22 cellular contexts compared by ENCODE assay signal in genomic region chr1:7441442-7441841, GRCh38.
DNase-seq lines count a peak whose midpoint lies in the region; ATAC-seq, FAIRE-seq and TF ChIP-seq lines count a peak whose summit lies in the region.
"Had no signal": no experiment of that assay in that cellular context is flagged by ENCODE, and none has a peak within 500 bp of the region (broad histone marks: within the 10 kb centered on the region; RNA-seq: fewer than 3 reads in every experiment).

No MANE protein-coding gene starts in this region.

- H3K27ac Mint-ChIP-seq in H9 (peak overlapping the region in 1 of 3 experiments; percentile 56; a peak in 1 of 7 replicates), neural progenitor cell (peak overlapping the region; percentile 3)
- H3K27ac Mint-ChIP-seq: CD14-positive monocyte; CD4-positive, alpha-beta memory T cell; IgD-negative memory B cell had no signal

- intact Hi-C loops in K562 (cut with micrococcal nuclease) (no loop called here), testis (cut with DNase I; ENCODE audit: low total_unique reads) (no loop called here), tibial artery (cut with DNase I; ENCODE audit: low total_unique reads) (no loop called here)

- no CpG with 5 or more reads among the region's 14 CpGs for WGBS in H9 (ENCODE audit: extremely low coverage, insufficient read length, low lambda C conversion rate)
- WGBS in K562 (ENCODE audit: insufficient coverage, low coverage, missing lambda C conversion rate) = under 1% methylated on average over 14 of the region's 14 CpGs
- WGBS in testis, 2 donors = 56 to 67% methylated on average over 14 of the region's 14 CpGs

- H3T11ph ChIP-seq in H9 (ENCODE audit: low read length) = no peak overlapping the region

- no peak overlapping the region for H4K8ac ChIP-seq in H9 (replicated peaks; ENCODE audit: insufficient read length, low read depth, low read length)

- CTCF ChIA-PET in K562 (lab: Yijun Ruan, JAX; ENCODE audit: low intra/inter-chr PET ratio) = interaction anchor here (0.5 kb wide), 1 partner anchor 1185 kb away, joined by 3 read pairs; no protein-coding TSS in a partner anchor
- CTCF ChIA-PET in HEK293T (lab: Yijun Ruan, JAX) = no interaction called here

- TF ChIP-seq CTCF in H9 (conservative IDR thresholded peaks at IDR 0.05) (no peak), K562 (IDR thresholded peaks at IDR 0.05 in 2 of 3, conservative IDR thresholded peaks at IDR 0.05 in 1 of 3; ENCODE audit: insufficient read depth in 2 of 3, low read depth in 1 of 3, low read length in 3 of 3) (no peak), neural progenitor cell (IDR thresholded peaks at IDR 0.05) (no peak), testis (IDR thresholded peaks at IDR 0.05) (no peak), tibial artery (IDR thresholded peaks at IDR 0.05) (no peak)

- no peak overlapping the region for H3K56ac ChIP-seq in H9 (ENCODE audit: insufficient read length, low read depth, low read length)

- no peaks in the 10 kb centered on the region for H3K9me3 Mint-ChIP-seq in H9
- no peaks in the 10 kb centered on the region for H3K9me3 Mint-ChIP-seq in neural progenitor cell
- H3K9me3 Mint-ChIP-seq: CD4-positive, alpha-beta memory T cell; IgD-negative memory B cell had no signal

- TF ChIP-seq EP300 in K562 (IDR thresholded peaks at IDR 0.05; ENCODE audit: low read length) = no peak

- H4K20me1 ChIP-seq in H9 (ENCODE audit: control insufficient read depth, insufficient read depth, insufficient read length) = no peaks in the 10 kb centered on the region
- peaks cover 17% of the 10 kb centered on the region for H4K20me1 ChIP-seq in K562 (replicated peaks; ENCODE audit: control insufficient read depth, insufficient read depth, low read length)
- H4K20me1 ChIP-seq in neural progenitor cell (ENCODE audit: low read depth) = no peaks in the 10 kb centered on the region

- H2BK12ac ChIP-seq in H9 (ENCODE audit: insufficient read length, low read depth, low read length) = no peak overlapping the region

- H3F3A ChIP-seq in neural progenitor cell (ENCODE audit: low read depth) = no peaks in the 10 kb centered on the region

- no peak overlapping the region for H3K4ac ChIP-seq in H9 (ENCODE audit: low read depth, low read length)

- H3K36me3 ChIP-seq in K562 (ENCODE audit: control insufficient read depth, insufficient read depth, low read length) (no peaks in the 10 kb centered on the region), neural progenitor cell (no peaks in the 10 kb centered on the region), testis (ENCODE audit: low read depth, missing control alignments) (no peaks in the 10 kb centered on the region), H7 (replicated peaks; ENCODE audit: control insufficient read depth, insufficient read depth, low read length) (no peaks in the 10 kb centered on the region), tibial artery (no peaks in the 10 kb centered on the region)
- H3K36me3 ChIP-seq: BE2C had no signal

- no peak for DNase-seq in H9
- DNase-seq in K562 (ENCODE audit: extremely low read depth in 1 of 4, low spot score in 3 of 4) = no peak
- DNase-seq in neural progenitor cell (ENCODE audit: low spot score) = no peak
- DNase-seq in testis = peak; percentile 19
- no peak for DNase-seq in H7
- DNase-seq in globus pallidus (ENCODE audit: low spot score) = no peak
- DNase-seq in tibial artery = no peak
- DNase-seq in HEK293T (ENCODE audit: extremely low spot score) = no peak
- DNase-seq: ACHN; BE2C; CD4-positive, alpha-beta memory T cell; DMS153; DMS79; GDM1; GM23248 had no signal

- H2BK120ac ChIP-seq in H9 (ENCODE audit: low read depth, low read length, poor library complexity, severe bottlenecking) = no peak overlapping the region

- H3K23ac ChIP-seq in H9 (ENCODE audit: insufficient read length, low read depth, low read length) = no peak overlapping the region

- no TSS peak for BruUV-seq in K562 (replicated peaks; lab: Mats Ljungman, UMichigan)

- no peaks in the 10 kb centered on the region for H3K9me3 ChIP-seq in H9 (ENCODE audit: control insufficient read depth, low read depth, low read length)
- H3K9me3 ChIP-seq in K562 (replicated peaks; ENCODE audit: control insufficient read depth, insufficient read depth, low read depth, low read length) = no peaks in the 10 kb centered on the region
- H3K9me3 ChIP-seq in neural progenitor cell (ENCODE audit: low read depth) = no peaks in the 10 kb centered on the region
- H3K9me3 ChIP-seq in testis = no peaks in the 10 kb centered on the region
- H3K9me3 ChIP-seq in tibial artery = no peaks in the 10 kb centered on the region
- H3K9me3 ChIP-seq: BE2C had no signal

- no peak overlapping the region for H2BK20ac ChIP-seq in H9 (ENCODE audit: low read depth, low read length, poor library complexity, severe bottlenecking)

- H3K4me2 ChIP-seq in H9 (ENCODE audit: insufficient read depth, insufficient read length, low read length) = no peak overlapping the region
- no peak overlapping the region for H3K4me2 ChIP-seq in K562 (ENCODE audit: insufficient read depth, low read length)
- no peak overlapping the region for H3K4me2 ChIP-seq in neural progenitor cell

- FAIRE-seq in K562 (lab: Jason Lieb, UNC) = no peak
- FAIRE-seq: A204.1, GM12892, GM18507, HepG2 had no signal

- no peak overlapping the region for H3K4me3 Mint-ChIP-seq in H9
- H3K4me3 Mint-ChIP-seq in neural progenitor cell = no peak overlapping the region
- H3K4me3 Mint-ChIP-seq: CD14-positive monocyte; CD4-positive, alpha-beta memory T cell had no signal

- H3K9me1 ChIP-seq in K562 (ENCODE audit: control insufficient read depth, insufficient read depth, low read length) = peaks cover 4% of the 10 kb centered on the region

- H3K18ac ChIP-seq in H9 (ENCODE audit: insufficient read length, low read depth, low read length) = no peak overlapping the region

- no peaks in the 10 kb centered on the region for H3K36me3 Mint-ChIP-seq in H9 (ENCODE audit: insufficient read depth in 1 of 3, low read depth in 3 of 3)
- no peaks in the 10 kb centered on the region for H3K36me3 Mint-ChIP-seq in neural progenitor cell
- H3K36me3 Mint-ChIP-seq: CD14-positive monocyte; CD4-positive, alpha-beta memory T cell had no signal

- no peaks in the 10 kb centered on the region; the same call in none of the 2 replicates for H3K27me3 Mint-ChIP-seq in H9 (ENCODE audit: low read depth)
- H3K27me3 Mint-ChIP-seq in neural progenitor cell (ENCODE audit: insufficient read depth, low read depth) = peaks cover 5% of the 10 kb centered on the region
- H3K27me3 Mint-ChIP-seq: CD4-positive, alpha-beta memory T cell had no signal

- no peak overlapping the region for H4K91ac ChIP-seq in H9 (ENCODE audit: insufficient read length, low read depth, low read length)

- H3K9ac ChIP-seq in H9 (ENCODE audit: extremely low read depth, insufficient read length, low read length) (no peak overlapping the region), K562 (ENCODE audit: insufficient read depth in 1 of 2, low read depth in 2 of 2, low read length in 2 of 2) (no peak overlapping the region), neural progenitor cell (no peak overlapping the region)
- H3K9ac ChIP-seq: GM23248 had no signal

- peak overlapping the region; percentile 37; the same call in 1 of the 2 replicates for H3K14ac ChIP-seq in H9 (ENCODE audit: insufficient read depth, low read length)

- H3K4me1 ChIP-seq in H9 (ENCODE audit: insufficient read depth, low read length) (no peaks in the 10 kb centered on the region), K562 (replicated peaks in 1 of 2; ENCODE audit: control insufficient read depth in 2 of 2, insufficient read depth in 2 of 2, low read length in 2 of 2) (no peaks in the 10 kb centered on the region; a peak in 1 of 5 replicates), neural progenitor cell (no peaks in the 10 kb centered on the region), testis (peaks cover 5% of the 10 kb centered on the region), tibial artery (no peaks in the 10 kb centered on the region)
- H3K4me1 ChIP-seq: BE2C had no signal

- H3K79me2 ChIP-seq in H9 (ENCODE audit: insufficient read depth, low read length) (no peaks in the 10 kb centered on the region), K562 (ENCODE audit: control insufficient read depth, insufficient read depth, low read length) (no peaks in the 10 kb centered on the region), neural progenitor cell (ENCODE audit: low read depth) (no peaks in the 10 kb centered on the region)

- H3K4me1 Mint-ChIP-seq in H9 (peaks cover 2 to 3% of the 10 kb centered on the region in 2 experiments; a peak in 2 of 4 replicates), neural progenitor cell (peaks cover 16% of the 10 kb centered on the region)
- H3K4me1 Mint-ChIP-seq: CD4-positive, alpha-beta memory T cell had no signal

- no peak for ATAC-seq in K562
- ATAC-seq: HCT116, HepG2 had no signal

- TF ChIP-seq RAD21 in K562 (CRISPR knock-in tag; conservative IDR thresholded peaks at IDR 0.05 in 1 of 2, IDR thresholded peaks at IDR 0.05 in 1 of 2) = no peak

- H3K79me1 ChIP-seq in H9 (ENCODE audit: insufficient read depth, low read depth, low read length, poor library complexity, severe bottlenecking) = no peaks in the 10 kb centered on the region

- TF ChIP-seq POLR2A in K562 (conservative IDR thresholded peaks at IDR 0.05) = no peak
- no peak for TF ChIP-seq POLR2A in testis (IDR thresholded peaks at IDR 0.05)

- in situ Hi-C loops in K562 (cut with MboI) = no loop called here

- H2BK15ac ChIP-seq in H9 (ENCODE audit: low read depth, low read length) = no peak overlapping the region

- H3K4me3 ChIP-seq in K562 (no peak overlapping the region), neural progenitor cell (no peak overlapping the region), testis (no peak overlapping the region), H7 (ENCODE audit: insufficient read depth, low read depth, low read length) (no peak overlapping the region), tibial artery (no peak overlapping the region)
- H3K4me3 ChIP-seq: GM23248 had no signal

- no peak overlapping the region for H4K5ac ChIP-seq in H9 (ENCODE audit: insufficient read length, low read depth, low read length)

- POLR2A ChIA-PET in K562 (lab: Yijun Ruan, JAX) (interaction anchor here (0.7 kb wide), 1 partner anchor 53 kb away, joined by 3 read pairs; no protein-coding TSS in a partner anchor), HEK293T (lab: Yijun Ruan, JAX) (no interaction called here)

- H3K27ac ChIP-seq in H9 (ENCODE audit: insufficient read length, low read depth, low read length) = no peak overlapping the region
- no peak overlapping the region for H3K27ac ChIP-seq in K562 (ENCODE audit: extremely low read depth, low read depth, low read length)
- no peak overlapping the region for H3K27ac ChIP-seq in neural progenitor cell
- H3K27ac ChIP-seq in testis = no peak overlapping the region
- H3K27ac ChIP-seq in tibial artery = no peak overlapping the region
- H3K27ac ChIP-seq: GM23248 had no signal

- no peaks in the 10 kb centered on the region for H3K23me2 ChIP-seq in H9 (ENCODE audit: insufficient read length, low read depth, low read length, poor library complexity, severe bottlenecking)

- H3K27me3 ChIP-seq in H9 (ENCODE audit: insufficient read depth, low read length) (no peaks in the 10 kb centered on the region), K562 (ENCODE audit: control insufficient read depth in 2 of 2, insufficient read depth in 2 of 2, low read length in 2 of 2) (peaks cover 26 to 82% of the 10 kb centered on the region in 2 experiments; a peak in 4 of 5 replicates), neural progenitor cell (no peaks in the 10 kb centered on the region), testis (no peaks in the 10 kb centered on the region), H7 (ENCODE audit: control insufficient read depth, insufficient read depth, low read length) (no peaks in the 10 kb centered on the region), tibial artery (no peaks in the 10 kb centered on the region)
- H3K27me3 ChIP-seq: BE2C had no signal

- H2AFZ ChIP-seq in H9 (ENCODE audit: low read length) (no peak overlapping the region), K562 (ENCODE audit: low read depth, low read length) (no peak overlapping the region), neural progenitor cell (replicated peaks) (no peak overlapping the region)
- H2AFZ ChIP-seq: GM23248 had no signal

- H2AK5ac ChIP-seq in H9 (ENCODE audit: insufficient read length, low read length) = no peak overlapping the region

- no peak overlapping the region for H2BK5ac ChIP-seq in H9 (ENCODE audit: insufficient read length, low read length)
